14 cellular contexts compared by ENCODE assay signal in genomic region chr20:9500121-9500911, GRCh38. TPM values are rescaled to one million over a fixed set of nuclear protein-coding genes. Genes with fewer than 3 reads are reported as not detected.
DNase-seq lines count a peak whose midpoint lies in the region; ATAC-seq and TF ChIP-seq lines count a peak whose summit lies in the region.
"Had no signal": no experiment of that assay in that cellular context is flagged by ENCODE, and none has a peak within 500 bp of the region (broad histone marks: within the 10 kb centered on the region; RNA-seq: fewer than 3 reads in every experiment).

No MANE protein-coding gene starts in this region.

- no peaks in the 10 kb centered on the region for H3K79me2 ChIP-seq in SK-N-SH (ENCODE audit: insufficient read depth)

- H4K20me1 ChIP-seq in SK-N-SH (ENCODE audit: insufficient read depth), result no peaks in the 10 kb centered on the region

- CTCF ChIA-PET in SK-N-SH (lab: Yijun Ruan, JAX), result interaction anchor here (1.0 to 2.8 kb wide), 2 partner anchors 32 to 93 kb away, joined by 4 to 13 read pairs; no protein-coding TSS in a partner anchor

- no peak overlapping the region for H3K27ac ChIP-seq in SK-N-SH (ENCODE audit: low read depth in 2 of 2, low read length in 1 of 2)
- no peak overlapping the region for H3K27ac ChIP-seq in brain microvascular endothelial cell
- H3K27ac ChIP-seq: ascending aorta, sigmoid colon had no signal

- H3K4me1 ChIP-seq in SK-N-SH (ENCODE audit: control insufficient read depth in 1 of 2, insufficient read depth in 2 of 2, low read depth in 1 of 2, low read length in 1 of 2), result 0 out of 4 replicates have a peak, but pooled peaks cover 0 to 5% of the 10 kb centered on the region in 2 experiments
- H3K4me1 ChIP-seq: ascending aorta, sigmoid colon had no signal

- TF ChIP-seq CTCF in SK-N-SH (IDR thresholded peaks at IDR 0.05) (no peak), brain microvascular endothelial cell (IDR thresholded peaks at IDR 0.05; ENCODE audit: low read depth, low read length, missing control alignments) (no peak)

- peak; percentile 49 for ATAC-seq in SK-N-SH treated with all-trans-retinoic acid at 6 μM for 48 hours
- ATAC-seq in HG02981 (IDR thresholded peaks at IDR 0.05; ENCODE audit: unreplicated experiment), result peak; percentile 57

- no peak for DNase-seq in SK-N-SH
- peak; percentile 63 for DNase-seq in SIG-M5 (lab: John Stamatoyannopoulos, UW)
- peak; percentile 35 for DNase-seq in superior temporal gyrus (ENCODE audit: extremely low spot score)
- no peak for DNase-seq in effector CD8-positive, alpha-beta T cell (lab: John Stamatoyannopoulos, UW)
- no peak for DNase-seq in activated CD4-positive, alpha-beta T cell treated with anti-CD3 and anti-CD28 coated beads for 48 hours
- no peak for DNase-seq in brain microvascular endothelial cell
- DNase-seq: activated T-cell treated with anti-CD3 and anti-CD28 coated beads for 4 hours, DMS153, H9, NCI-H1694, sigmoid colon had no signal

- H3K9me2 ChIP-seq in SK-N-SH, result no peaks in the 10 kb centered on the region

- H3K9me3 ChIP-seq in SK-N-SH, result no peaks in the 10 kb centered on the region
- H3K9me3 ChIP-seq: ascending aorta, sigmoid colon had no signal

- no peak for TF ChIP-seq EP300 in SK-N-SH (IDR thresholded peaks at IDR 0.05; ENCODE audit: borderline replicate concordance in 1 of 2, low read depth in 1 of 2, low read length in 1 of 2)

- 82% methylated on average over 5 of the region's 5 CpGs for WGBS in SK-N-SH (ENCODE audit: low lambda C conversion rate)

- H3K9ac ChIP-seq in SK-N-SH, result no peak overlapping the region

- H3K4me3 ChIP-seq in SK-N-SH (ENCODE audit: low read depth in 2 of 2, low read length in 1 of 2) (no peak overlapping the region), brain microvascular endothelial cell (ENCODE audit: low read depth, low read length) (no peak overlapping the region)
- H3K4me3 ChIP-seq: ascending aorta, sigmoid colon had no signal

- POLR2A ChIA-PET in SK-N-SH (lab: Yijun Ruan, JAX), result no interaction called here

- H3K36me3 ChIP-seq in SK-N-SH (replicated peaks in 1 of 2; ENCODE audit: control insufficient read depth in 1 of 2, insufficient read depth in 2 of 2, low read length in 1 of 2) (no peaks in the 10 kb centered on the region), brain microvascular endothelial cell (replicated peaks) (no peaks in the 10 kb centered on the region)
- H3K36me3 ChIP-seq: ascending aorta, sigmoid colon had no signal

- no peak for TF ChIP-seq RAD21 in SK-N-SH (IDR thresholded peaks at IDR 0.05; ENCODE audit: low read length)

- H3F3A ChIP-seq in SK-N-SH (replicated peaks; ENCODE audit: insufficient read depth), result no peaks in the 10 kb centered on the region

- no peak overlapping the region for H2AFZ ChIP-seq in SK-N-SH (ENCODE audit: low read depth)

- no peak overlapping the region for H3K4me2 ChIP-seq in SK-N-SH

- in situ Hi-C loops in brain microvascular endothelial cell (cut with HindIII; ENCODE audit: low pct_ligation_motif_present, low sequenced_read_pairs), result no loop called here

- H3K27me3 ChIP-seq in SK-N-SH (ENCODE audit: insufficient read depth) (no peaks in the 10 kb centered on the region), brain microvascular endothelial cell (replicated peaks) (peaks cover 2% of the 10 kb centered on the region)
- H3K27me3 ChIP-seq: ascending aorta had no signal

TF ChIP-seq in SK-N-SH treated with all-trans-retinoic acid at 6 μM for 48 hours, 23 proteins besides CTCF, POLR2A, EP300 and RAD21:
- no peak for TF ChIP-seq POU6F1 (CRISPR knock-in tag; IDR thresholded peaks at IDR 0.05; ENCODE audit: borderline replicate concordance, low read depth)
- no peak for TF ChIP-seq OSR1 (CRISPR knock-in tag; IDR thresholded peaks at IDR 0.05)
- no peak for TF ChIP-seq GLIS3 (CRISPR knock-in tag; IDR thresholded peaks at IDR 0.05)
- no peak for TF ChIP-seq TCF4 (CRISPR knock-in tag; IDR thresholded peaks at IDR 0.05; ENCODE audit: borderline replicate concordance)
- TF ChIP-seq SNAI2 (CRISPR knock-in tag; IDR thresholded peaks at IDR 0.05), result no peak
- no peak for TF ChIP-seq ZFP3 (CRISPR knock-in tag; IDR thresholded peaks at IDR 0.05)
- TF ChIP-seq CSDC2 (CRISPR knock-in tag; IDR thresholded peaks at IDR 0.05), result no peak
- TF ChIP-seq BACH2 (CRISPR knock-in tag; IDR thresholded peaks at IDR 0.05; ENCODE audit: borderline replicate concordance), result no peak
- no peak for TF ChIP-seq TOX (CRISPR knock-in tag; IDR thresholded peaks at IDR 0.05; ENCODE audit: borderline replicate concordance)
- TF ChIP-seq ZNF70 (CRISPR knock-in tag; IDR thresholded peaks at IDR 0.05), result no peak
- no peak for TF ChIP-seq PATZ1 (CRISPR knock-in tag; IDR thresholded peaks at IDR 0.05; ENCODE audit: borderline replicate concordance)

TF ChIP-seq in SK-N-SH, 30 proteins besides CTCF, POLR2A, EP300 and RAD21 (continues in another document):
- TF ChIP-seq RXRA (IDR thresholded peaks at IDR 0.05; ENCODE audit: borderline replicate concordance, low read depth) (no peak), FOSL2 (IDR thresholded peaks at IDR 0.05; ENCODE audit: borderline replicate concordance, low read depth) (no peak), USF1 (IDR thresholded peaks at IDR 0.05; ENCODE audit: borderline replicate concordance, low read depth) (no peak), USF2 (IDR thresholded peaks at IDR 0.05; ENCODE audit: borderline replicate concordance, low read depth, low read length) (no peak), GABPA (IDR thresholded peaks at IDR 0.05; ENCODE audit: low read depth) (no peak), YY1 (IDR thresholded peaks at IDR 0.05; ENCODE audit: low read depth) (no peak), EZH2phosphoT487 (IDR thresholded peaks at IDR 0.05; ENCODE audit: borderline replicate concordance, low read depth) (no peak), ZBTB33 (IDR thresholded peaks at IDR 0.05; ENCODE audit: borderline replicate concordance, low read depth) (no peak), NRF1 (IDR thresholded peaks at IDR 0.05; ENCODE audit: low read depth, low read length) (no peak), FOXJ3 (CRISPR knock-in tag; IDR thresholded peaks at IDR 0.05) (no peak), TEAD4 (IDR thresholded peaks at IDR 0.05; ENCODE audit: borderline replicate concordance, insufficient read depth) (no peak), GATA2 (CRISPR knock-in tag; IDR thresholded peaks at IDR 0.05) (no peak), MXI1 (IDR thresholded peaks at IDR 0.05; ENCODE audit: low read depth, low read length) (no peak), RFX5 (IDR thresholded peaks at IDR 0.05; ENCODE audit: low read length) (no peak), TCF12 (IDR thresholded peaks at IDR 0.05) (no peak)

RNA-seq across cellular contexts. Expression of gene LAMP5, which starts 14.1 kb away (rescaled TPM):
- polyA plus RNA-seq in SK-N-SH (2012; rRNA removed), result 4.8 and 10.1 TPM in 2 replicates
- 7.1 and 11.5 TPM in 2 replicates for polyA plus RNA-seq in SK-N-SH (2012; cell fraction: cytosol; rRNA removed)
- 5.4 and 8.7 TPM in 2 replicates for polyA plus RNA-seq in SK-N-SH (2012; cell fraction: nucleus; rRNA removed)

Comparison
In these comparisons a context has a peak if more than half of its experiments do, and no peak if none do; other contexts are left out.
1. DNase-seq: peak in SIG-M5 (single experiment) and superior temporal gyrus (single experiment); none in SK-N-SH (single experiment), effector CD8-positive, alpha-beta T cell (single experiment), activated CD4-positive, alpha-beta T cell treated with anti-CD3 and anti-CD28 coated beads for 48 hours (single experiment) and brain microvascular endothelial cell (single experiment).